1 cellular context compared by ENCODE assay signal in genomic region chr9:8255852-8256251, GRCh38.
TF ChIP-seq lines count a peak whose summit lies in the region.

No MANE protein-coding gene starts in this region.

TF ChIP-seq in A549, 52 proteins besides CTCF, POLR2A, EP300 and RAD21 (continued from another document):
- TF ChIP-seq REST (IDR thresholded peaks at IDR 0.05), result no peak
